9 cellular contexts compared by ENCODE assay signal in the genomic region with DNA sequence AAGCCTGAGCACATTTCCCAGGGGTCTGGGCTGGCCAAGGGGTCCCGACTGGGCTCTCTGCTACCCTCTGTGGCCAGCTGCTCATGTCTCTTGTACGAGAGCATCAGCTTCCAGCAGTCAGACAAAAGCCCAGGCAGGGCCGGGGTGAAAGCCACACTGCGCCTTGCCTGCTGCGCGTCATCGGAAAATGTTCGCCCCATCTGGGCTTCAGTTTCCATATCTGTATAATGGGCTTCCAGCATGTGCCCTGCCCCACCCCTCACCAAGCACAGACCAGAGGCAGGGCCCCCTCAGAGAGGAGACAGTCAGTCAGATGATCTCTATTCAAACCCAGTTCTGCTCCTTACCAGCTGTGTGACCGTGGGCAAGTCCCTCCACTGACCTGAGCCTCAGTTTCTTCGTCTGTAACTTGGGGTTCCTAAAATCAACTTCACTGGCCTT. TPM values are rescaled to one million over a fixed set of nuclear protein-coding genes. Genes with fewer than 3 reads are reported as not detected.
DNase-seq lines count a peak whose midpoint lies in the region; ATAC-seq, FAIRE-seq and TF ChIP-seq lines count a peak whose summit lies in the region.
"Had no signal": no experiment of that assay in that cellular context is flagged by ENCODE, and none has a peak within 500 bp of the region (broad histone marks: within the 10 kb centered on the region; RNA-seq: fewer than 3 reads in every experiment).

No MANE protein-coding gene starts in this region.

- CTCF ChIA-PET in A549 (lab: Yijun Ruan, JAX), result interaction anchor here (0.6 to 3.4 kb wide), 27 partner anchors 9 to 559 kb away, joined by 3 to 35 read pairs (median 4); no protein-coding TSS in a partner anchor

- H3K9me3 ChIP-seq in A549, result no peaks in the 10 kb centered on the region
- no peaks in the 10 kb centered on the region for H3K9me3 ChIP-seq in Karpas-422 (ENCODE audit: low read length)
- H3K9me3 ChIP-seq: upper lobe of left lung had no signal

- H3K4me2 ChIP-seq in A549 (peak overlapping the region; percentile 44), Karpas-422 (ENCODE audit: low read depth, low read length, poor library complexity, severe bottlenecking) (no peak overlapping the region)

- TF ChIP-seq POLR2A in A549 (IDR thresholded peaks at IDR 0.05; ENCODE audit: low read length) (no peak), erythroblast (IDR thresholded peaks at IDR 0.05; ENCODE audit: low read length) (no peak)

- H4K20me1 ChIP-seq in Karpas-422 (ENCODE audit: insufficient read depth, low read depth, low read length), result no peaks in the 10 kb centered on the region

- no peaks in the 10 kb centered on the region for H3K27me3 ChIP-seq in Karpas-422 (ENCODE audit: low read length)
- H3K27me3 ChIP-seq: upper lobe of left lung had no signal

- no peak overlapping the region for H2AFZ ChIP-seq in Karpas-422 (ENCODE audit: low read length)

- POLR2A ChIA-PET in A549 (lab: Yijun Ruan, JAX), result no interaction called here

- no peak overlapping the region for H3K9ac ChIP-seq in Karpas-422 (ENCODE audit: low read length)

- TF ChIP-seq CTCF in A549 (IDR thresholded peaks at IDR 0.05) (no peak), nephron (IDR thresholded peaks at IDR 0.05; ENCODE audit: unreplicated experiment in 3 of 3) (no peak)

- FAIRE-seq in A549 (lab: Jason Lieb, UNC), result no peak

- H3K79me2 ChIP-seq in Karpas-422 (ENCODE audit: low read length), result no peaks in the 10 kb centered on the region

- no peaks in the 10 kb centered on the region for H3K9me3 Mint-ChIP-seq in nephron

- H3K4me1 Mint-ChIP-seq in nephron, result peaks cover 23% of the 10 kb centered on the region

- H3K4me1 ChIP-seq in A549, result peaks cover 35% of the 10 kb centered on the region
- peaks cover 83% of the 10 kb centered on the region for H3K4me1 ChIP-seq in Karpas-422 (ENCODE audit: low read length)

- ATAC-seq in A549 (no peak), GM19351 (IDR thresholded peaks at IDR 0.05; ENCODE audit: unreplicated experiment) (no peak)

- TF ChIP-seq RAD21 in A549 (conservative IDR thresholded peaks at IDR 0.05 in 1 of 2, IDR thresholded peaks at IDR 0.05 in 1 of 2), result no peak

- H3K27me3 Mint-ChIP-seq in nephron (ENCODE audit: low read depth), result peaks cover 17% of the 10 kb centered on the region

- no peak overlapping the region for H3K4me3 Mint-ChIP-seq in nephron

- DNase-seq in A549 (ENCODE audit: low read depth in 1 of 2, low spot score in 1 of 2), result no peak
- no peak for DNase-seq in Karpas-422
- no peak for DNase-seq in caudate nucleus (lab: John Stamatoyannopoulos, UW)
- no peak for DNase-seq in activated naive CD4-positive, alpha-beta T cell treated with anti-CD3 and anti-CD28 coated beads, Interleukin-2, amount 50 U/mL, for 16 hours
- no peak for DNase-seq in NCI-H1694 (lab: John Stamatoyannopoulos, UW)
- DNase-seq in erythroblast (lab: John Stamatoyannopoulos, UW), result no peak

- no peaks in the 10 kb centered on the region for H3K36me3 ChIP-seq in Karpas-422 (ENCODE audit: insufficient read depth, low read length)
- H3K36me3 ChIP-seq: upper lobe of left lung had no signal

- H3K27ac Mint-ChIP-seq in nephron, result peak overlapping the region; percentile 78 to 91 (median 86)

- H3K27ac ChIP-seq in A549 (peak overlapping the region; percentile 54 to 77), Karpas-422 (ENCODE audit: low read length) (peak overlapping the region; percentile 41), caudate nucleus (ENCODE audit: low read depth, low read length) (peak overlapping the region; percentile 32)

- no peak overlapping the region for H3K4me3 ChIP-seq in A549
- no peak overlapping the region for H3K4me3 ChIP-seq in Karpas-422 (ENCODE audit: low read length)

- no peaks in the 10 kb centered on the region for H3K9me2 ChIP-seq in Karpas-422 (replicated peaks; ENCODE audit: insufficient read depth, low read length)

- no peaks in the 10 kb centered on the region for H3K36me3 Mint-ChIP-seq in nephron (ENCODE audit: low read depth)

- WGBS in A549 (ENCODE audit: missing lambda C conversion rate), result 76% methylated on average over 10 of the region's 10 CpGs

- no peak for TF ChIP-seq EP300 in A549 (IDR thresholded peaks at IDR 0.05)

TF ChIP-seq in A549, 52 proteins besides CTCF, POLR2A, EP300 and RAD21:
- TF ChIP-seq KDM1A (IDR thresholded peaks at IDR 0.05; ENCODE audit: low read depth) (peak; percentile 52; the same call in 1 of the 2 replicates), ZFP36 (IDR thresholded peaks at IDR 0.05; ENCODE audit: borderline replicate concordance, partially characterized antibody) (no peak)
TF ChIP-seq in A549: peak in this region for 1.

RNA-seq across cellular contexts. Expression of a gene that starts 8.0 kb away (rescaled TPM):
- 111 and 132 TPM in 2 replicates for polyA plus RNA-seq in A549 (2011; rRNA removed)
- polyA plus RNA-seq in A549 (2012; cell fraction: cytosol; rRNA removed), result 257 and 266 TPM in 2 replicates
- 262 and 287 TPM in 2 replicates for polyA plus RNA-seq in A549 (2012; cell fraction: nucleus; rRNA removed)
- 144 to 159 TPM (median 146 TPM) in 3 replicates for polyA plus RNA-seq in A549 (2017; fragmentation: RNase III; extraction: RNeasy Plus Mini Kit Qiagen cat#74134 plus additional on column Dnase treatment)
- polyA minus RNA-seq in A549 (2011; rRNA and poly(A)+ RNA removed), result 139 and 145 TPM in 2 replicates
- 234 and 345 TPM in 2 replicates for total RNA-seq in Karpas-422 (2014; rRNA removed; shearing (Covaris generic); ENCODE audit: low replicate concordance)

RNA-seq across cellular contexts. Expression of a gene that starts 50.7 kb away (rescaled TPM):
- polyA plus RNA-seq in A549 (2011; rRNA removed) (18.1 and 19.8 TPM in 2 replicates), A549 (2017; fragmentation: RNase III; extraction: RNeasy Plus Mini Kit Qiagen cat#74134 plus additional on column Dnase treatment) (10.7 to 12.4 TPM (median 11.7 TPM) in 3 replicates)
- 6.7 and 8.8 TPM in 2 replicates for polyA plus RNA-seq in A549 (2012; cell fraction: cytosol; rRNA removed)
- polyA plus RNA-seq in A549 (2012; cell fraction: nucleus; rRNA removed), result 12.0 and 15.5 TPM in 2 replicates
- 26.7 and 29.1 TPM in 2 replicates for polyA minus RNA-seq in A549 (2011; rRNA and poly(A)+ RNA removed)
- 24.6 and 31.3 TPM in 2 replicates for total RNA-seq in Karpas-422 (2014; rRNA removed; shearing (Covaris generic); ENCODE audit: low replicate concordance)
